In the genomic region with DNA sequence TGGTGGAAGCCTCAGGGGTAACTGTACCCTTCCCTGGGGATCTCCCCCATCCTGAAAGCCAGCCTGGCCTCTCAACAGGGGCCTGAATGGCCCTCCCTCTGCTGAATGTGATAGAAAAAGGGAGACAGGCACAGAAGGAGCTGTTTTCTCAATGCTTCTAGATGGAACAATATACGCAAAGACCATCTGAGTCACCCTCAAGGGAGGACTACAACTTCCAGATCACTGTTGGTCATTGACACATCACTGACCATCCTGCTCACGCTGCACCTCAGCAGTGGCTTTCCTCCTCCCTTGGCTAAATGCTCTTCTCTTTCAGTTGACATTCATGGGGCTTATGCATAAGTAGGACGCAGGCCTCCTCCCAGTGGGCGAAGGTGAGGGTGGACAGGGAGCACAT, we compare ENCODE assay signal across 15 cellular contexts.
"Had no signal": no experiment of that assay in that cellular context is flagged by ENCODE, and none has a peak within 500 bp of the region (broad histone marks: within the 10 kb centered on the region; RNA-seq: fewer than 3 reads in every experiment).

No MANE protein-coding gene starts in this region.

- H3K4me1 ChIP-seq: heart right ventricle, sigmoid colon, thyroid gland, uterus had no signal

- H3K4me3 ChIP-seq: heart right ventricle, lung, ovary, sigmoid colon, thyroid gland, uterus had no signal

- DNase-seq: activated CD4-positive, CD25-positive, alpha-beta regulatory T cell treated with anti-CD3 and anti-CD28 coated beads, Interleukin-2, amount 50 U/mL, for 72 hours; activated naive CD4-positive, alpha-beta T cell; caudate nucleus; cortex of kidney; effector CD8-positive, alpha-beta T cell; heart right ventricle; midbrain; ovary; sigmoid colon; stimulated activated CD4-positive, alpha-beta T cell treated with anti-CD3 and anti-CD28 coated beads, Interleukin-12 subunit alpha, Interleukin-12 subunit beta, amount 100 ng/mL, for 4 hours; stimulated activated CD4-positive, alpha-beta T cell treated with anti-CD3 and anti-CD28 coated beads, Interleukin-2, amount 100 ng/mL, for 24 hours; thyroid gland; uterus had no signal

- H3K27me3 ChIP-seq: ovary, sigmoid colon, thyroid gland, uterus had no signal

- H3K36me3 ChIP-seq: heart right ventricle, ovary, sigmoid colon, thyroid gland, uterus had no signal

- H3K27ac ChIP-seq: heart right ventricle, ovary, sigmoid colon, thyroid gland, uterus had no signal

- FAIRE-seq: frontal cortex had no signal

- H3K9me3 ChIP-seq: heart right ventricle, ovary, sigmoid colon, thyroid gland, uterus had no signal
